Comparison of ENCODE assay signal across 13 cellular contexts in genomic region chrX:119688856-119689455, GRCh38. TPM values are rescaled to one million over a fixed set of nuclear protein-coding genes. Genes with fewer than 3 reads are reported as not detected.
DNase-seq lines count a peak whose midpoint lies in the region; ATAC-seq, FAIRE-seq and TF ChIP-seq lines count a peak whose summit lies in the region.
"Had no signal": no experiment of that assay in that cellular context is flagged by ENCODE, and none has a peak within 500 bp of the region (broad histone marks: within the 10 kb centered on the region; RNA-seq: fewer than 3 reads in every experiment).

No MANE protein-coding gene starts in this region.

- no peak for TF ChIP-seq CTCF in GM12878 (IDR thresholded peaks at IDR 0.05 in 2 of 3, conservative IDR thresholded peaks at IDR 0.05 in 1 of 3; ENCODE audit: control insufficient read depth in 2 of 3, extremely low read depth in 1 of 3, insufficient read depth in 1 of 3, low read depth in 3 of 3, low read length in 3 of 3)

- H3K4me1 ChIP-seq in GM12878 (ENCODE audit: control insufficient read depth, insufficient read depth, low read length) = peaks cover 32% of the 10 kb centered on the region
- H3K4me1 ChIP-seq: thyroid gland had no signal

- intact Hi-C loops in GM12878 (cut with micrococcal nuclease; ENCODE audit: unreplicated experiment) = loop anchor here (5.0 kb wide), 1 partner anchor 72 kb away; no protein-coding TSS in a partner anchor

- H3K27ac Mint-ChIP-seq in T-helper 17 cell = peak overlapping the region; percentile 98
- peak overlapping the region; percentile 98 to 99 for H3K27ac Mint-ChIP-seq in stimulated activated naive CD8-positive, alpha-beta T cell treated with anti-CD3 and anti-CD28 coated beads, Interleukin-15, amount 100 ng/mL, for 72 hours

- peaks cover 84% of the 10 kb centered on the region for H3K79me2 ChIP-seq in GM12878 (ENCODE audit: control insufficient read depth, insufficient read depth, low read length)

- FAIRE-seq in GM12878 (lab: Jason Lieb, UNC) = no peak
- FAIRE-seq: RCC 7860 had no signal

- no peaks in the 10 kb centered on the region for H3K9me3 Mint-ChIP-seq in stimulated activated naive CD8-positive, alpha-beta T cell treated with anti-CD3 and anti-CD28 coated beads, Interleukin-15, amount 100 ng/mL, for 72 hours

- BruUV-seq in GM12878 (replicated peaks; lab: Mats Ljungman, UMichigan) = no TSS peak

- H3K4me1 Mint-ChIP-seq in T-helper 17 cell = peaks cover 32% of the 10 kb centered on the region
- peaks cover 44% of the 10 kb centered on the region for H3K4me1 Mint-ChIP-seq in stimulated activated naive CD8-positive, alpha-beta T cell treated with anti-CD3 and anti-CD28 coated beads, Interleukin-15, amount 100 ng/mL, for 72 hours

- no peaks in the 10 kb centered on the region for H3K27me3 ChIP-seq in GM12878 (replicated peaks in 1 of 2; ENCODE audit: control insufficient read depth in 2 of 2, insufficient read depth in 2 of 2, low read length in 1 of 2)
- H3K27me3 ChIP-seq: right atrium auricular region, thyroid gland had no signal

- H2AFZ ChIP-seq in GM12878 (ENCODE audit: control insufficient read depth, low read depth, low read length) = no peak overlapping the region

- CTCF ChIA-PET in GM12878 (lab: Yijun Ruan, JAX) = interaction anchor here (0.9 to 4.3 kb wide), 7 partner anchors 41 to 112 kb away, joined by 3 to 25 read pairs (median 4); no protein-coding TSS in a partner anchor

- H3K9ac ChIP-seq in GM12878 (ENCODE audit: control insufficient read depth, insufficient read depth, low read length) = peak overlapping the region; percentile 57

- peaks cover 2% of the 10 kb centered on the region for H3K36me3 Mint-ChIP-seq in T-helper 17 cell (ENCODE audit: low read depth)

- H3K4me2 ChIP-seq in GM12878 (ENCODE audit: control insufficient read depth, insufficient read depth) = peak overlapping the region; percentile 77

- TF ChIP-seq POLR2A in GM12878 (IDR thresholded peaks at IDR 0.05; ENCODE audit: low read depth, low read length) = no peak

- WGBS in GM12878 (ENCODE audit: insufficient coverage, insufficient replicate concordance, low lambda C conversion rate, missing lambda C conversion rate) = 13% methylated on average over 6 of the region's 6 CpGs

- H3K4me3 ChIP-seq in GM12878 = peak overlapping the region; percentile 82
- H3K4me3 ChIP-seq: right atrium auricular region, thyroid gland had no signal

- DNase-seq in activated effector memory CD4-positive, alpha-beta T cell treated with anti-CD3 and anti-CD28 coated beads, Interleukin-2, amount 50 U/mL, for 16 hours = peak; percentile 76
- DNase-seq in activated effector memory CD4-positive, alpha-beta T cell treated with Interleukin-2 at 50 U/mL for 16 hours = no peak
- DNase-seq in T-helper 17 cell (peak in 1 of 3 donors; percentile 19), GM12878 (ENCODE audit: low read depth, low spot score) (no peak), ecto neural progenitor cell (ENCODE audit: low spot score) (no peak), NCI-H2107 (lab: John Stamatoyannopoulos, UW) (no peak)
- peak; percentile 35 to 50 for DNase-seq in stimulated activated naive CD8-positive, alpha-beta T cell treated with anti-CD3 and anti-CD28 coated beads, Interleukin-15, amount 100 ng/mL, for 72 hours
- DNase-seq: activated gamma-delta T cell, cortex of kidney, thyroid gland had no signal

- SMC1A ChIA-PET in GM12878 (lab: Charles Lee; ENCODE audit: uncharacterized antibody, unreplicated experiment) = interaction anchor here (0.6 to 5.2 kb wide), 14 partner anchors 10 to 125 kb away, joined by 3 to 34 read pairs (median 4); partner anchors contain the start of gene SOWAHD

- peak overlapping the region; percentile 63 for H3K4me3 Mint-ChIP-seq in T-helper 17 cell
- H3K4me3 Mint-ChIP-seq in stimulated activated naive CD8-positive, alpha-beta T cell treated with anti-CD3 and anti-CD28 coated beads, Interleukin-15, amount 100 ng/mL, for 72 hours = peak overlapping the region; percentile 96 to 97

- H3K9me3 ChIP-seq in T-helper 17 cell (ENCODE audit: control insufficient read depth, low read length, poor library complexity, severe bottlenecking) (no peaks in the 10 kb centered on the region), GM12878 (replicated peaks; ENCODE audit: control insufficient read depth, insufficient read depth, low read length) (no peaks in the 10 kb centered on the region)
- H3K9me3 ChIP-seq: right atrium auricular region, thyroid gland had no signal

- peak overlapping the region; percentile 83 for H3K27ac ChIP-seq in GM12878 (ENCODE audit: control insufficient read depth, insufficient read depth)
- H3K27ac ChIP-seq: right atrium auricular region, thyroid gland had no signal

- in situ Hi-C loops in GM12878 (cut with MboI) = no loop called here

- H4K20me1 ChIP-seq in GM12878 (ENCODE audit: control insufficient read depth, insufficient read depth) = no peaks in the 10 kb centered on the region

- TF ChIP-seq RAD21 in GM12878 (IDR thresholded peaks at IDR 0.05; ENCODE audit: insufficient read depth, low read depth, low read length) = no peak

- ATAC-seq in T-helper 17 cell = peak; percentile 44
- ATAC-seq in GM12878 = no peak
- peak; percentile 31 for ATAC-seq in stimulated activated naive CD8-positive, alpha-beta T cell treated with anti-CD3 and anti-CD28 coated beads, Interleukin-15, amount 100 ng/mL, for 72 hours
- ATAC-seq in SK-N-SH treated with all-trans-retinoic acid at 6 μM for 48 hours = no peak

- H3K36me3 ChIP-seq in GM12878 (ENCODE audit: control insufficient read depth in 2 of 2, insufficient read depth in 2 of 2, low read length in 1 of 2) = no peaks in the 10 kb centered on the region
- H3K36me3 ChIP-seq: right atrium auricular region, thyroid gland had no signal

- no peaks in the 10 kb centered on the region for H3K27me3 Mint-ChIP-seq in T-helper 17 cell
- no peaks in the 10 kb centered on the region for H3K27me3 Mint-ChIP-seq in stimulated activated naive CD8-positive, alpha-beta T cell treated with anti-CD3 and anti-CD28 coated beads, Interleukin-15, amount 100 ng/mL, for 72 hours

- POLR2A ChIA-PET in GM12878 (lab: Charles Lee) = interaction anchor here (0.7 to 3.7 kb wide), 10 partner anchors 8 to 631 kb away, joined by 3 to 42 read pairs (median 5); partner anchors contain the start of gene SOWAHD

- TF ChIP-seq EP300 in GM12878 (IDR thresholded peaks at IDR 0.05; ENCODE audit: borderline replicate concordance in 1 of 2, control insufficient read depth in 1 of 2, low read depth in 2 of 2, low read length in 2 of 2) = no peak

- RAD21 ChIA-PET in GM12878 (lab: Charles Lee; ENCODE audit: unreplicated experiment) = interaction anchor here (0.7 to 4.3 kb wide), 9 partner anchors 9 to 79 kb away, joined by 3 to 24 read pairs (median 5); no protein-coding TSS in a partner anchor

TF ChIP-seq in GM12878, 131 proteins besides CTCF, POLR2A, EP300 and RAD21 (continues in another document):
- TF ChIP-seq NKRF (conservative IDR thresholded peaks at IDR 0.05) = no peak

TF ChIP-seq in SK-N-SH treated with all-trans-retinoic acid at 6 μM for 48 hours, 23 proteins besides CTCF, POLR2A, EP300 and RAD21 (continues in another document):
- no peak for TF ChIP-seq OSR1 (CRISPR knock-in tag; IDR thresholded peaks at IDR 0.05)
- TF ChIP-seq PPARA (CRISPR knock-in tag; IDR thresholded peaks at IDR 0.05; ENCODE audit: borderline replicate concordance) = no peak
- no peak for TF ChIP-seq ZFP30 (CRISPR knock-in tag; IDR thresholded peaks at IDR 0.05)
- TF ChIP-seq CREB5 (CRISPR knock-in tag; IDR thresholded peaks at IDR 0.05; ENCODE audit: low read depth) = no peak
- TF ChIP-seq POU6F1 (CRISPR knock-in tag; IDR thresholded peaks at IDR 0.05; ENCODE audit: borderline replicate concordance, low read depth) = no peak
- no peak for TF ChIP-seq ISL1 (CRISPR knock-in tag; IDR thresholded peaks at IDR 0.05)
- TF ChIP-seq ZFP3 (CRISPR knock-in tag; IDR thresholded peaks at IDR 0.05) = no peak

RNA-seq across cellular contexts. Expression of gene SEPTIN6, which starts 4.0 kb away (rescaled TPM):
- 100 to 1,000 TPM; 150 to 163 TPM for total RNA-seq in T-helper 17 cell
- 335 and 357 TPM in 2 replicates for total RNA-seq in GM12878 (2013; cell fraction: nucleolus; rRNA removed)
- total RNA-seq in GM12878 (2014; rRNA removed) = 139 and 150 TPM in 2 replicates
- 161 and 168 TPM in 2 replicates for total RNA-seq in GM12878 (2014; rRNA removed; fragmentation: Illumina TruSeq; extraction: Trizol)
- total RNA-seq in GM12878 (2021) = 215 and 222 TPM in 2 replicates
- 98.0 TPM for polyA plus RNA-seq in GM12878 (2011; ENCODE audit: low read depth)
- polyA plus RNA-seq in GM12878 (2011; rRNA removed) = 240 and 297 TPM in 2 replicates
- 350 and 363 TPM in 2 replicates for polyA plus RNA-seq in GM12878 (2011; cell fraction: cytosol; rRNA removed)
- polyA plus RNA-seq in GM12878 (2011; cell fraction: nucleus; rRNA removed) = 168 and 185 TPM in 2 replicates
- 211 and 281 TPM in 2 replicates for polyA plus RNA-seq in GM12878 (2012)
- 324 and 353 TPM in 2 replicates for polyA plus RNA-seq in GM12878 (2014; fragmentation: Illumina TruSeq; extraction: Trizol)
- 10 to 100 TPM; 37.2 to 48.4 TPM for polyA plus RNA-seq in GM12878 (2014; fragmentation: Nextera tagmentation; extraction: Ambion mirVana)
- 139 and 148 TPM in 2 replicates for polyA plus RNA-seq in GM12878 (2014; rRNA removed)
- polyA plus RNA-seq in GM12878 (2016; fragmentation: Nextera tagmentation; extraction: Ambion mirVana) = 100 to 1,000 TPM; 147 to 160 TPM
- 422 and 449 TPM in 2 replicates for polyA minus RNA-seq in GM12878 (2011; rRNA and poly(A)+ RNA removed)
- 122 and 141 TPM in 2 replicates for polyA minus RNA-seq in GM12878 (2011; cell fraction: cytosol; rRNA and poly(A)+ RNA removed)
- polyA minus RNA-seq in GM12878 (2011; cell fraction: nucleus; rRNA and poly(A)+ RNA removed) = 70.4 and 70.7 TPM in 2 replicates

Comparison
In these comparisons a context has a peak if more than half of its experiments do, and no peak if none do; other contexts are left out.
1. DNase-seq: peak in activated effector memory CD4-positive, alpha-beta T cell treated with anti-CD3 and anti-CD28 coated beads, Interleukin-2, amount 50 U/mL, for 16 hours (single experiment) and stimulated activated naive CD8-positive, alpha-beta T cell treated with anti-CD3 and anti-CD28 coated beads, Interleukin-15, amount 100 ng/mL, for 72 hours (2 of 2); none in activated effector memory CD4-positive, alpha-beta T cell treated with Interleukin-2 at 50 U/mL for 16 hours (single experiment), GM12878 (single experiment), ecto neural progenitor cell (single experiment) and NCI-H2107 (single experiment).
2. ATAC-seq: peak in T-helper 17 cell (single experiment) and stimulated activated naive CD8-positive, alpha-beta T cell treated with anti-CD3 and anti-CD28 coated beads, Interleukin-15, amount 100 ng/mL, for 72 hours (single experiment); none in GM12878 (single experiment) and SK-N-SH treated with all-trans-retinoic acid at 6 μM for 48 hours (single experiment).